In genomic region chr3:154252759-154253638, GRCh38 we compare ENCODE assay signal across 8 cellular contexts.
DNase-seq lines count a peak whose midpoint lies in the region; ATAC-seq and TF ChIP-seq lines count a peak whose summit lies in the region.

No MANE protein-coding gene starts in this region.

- intact Hi-C loops in Panc1 (cut with micrococcal nuclease; ENCODE audit: unreplicated experiment) = loop anchor here (5.0 to 10.0 kb wide), 3 partner anchors 156 to 1228 kb away; no protein-coding TSS in a partner anchor

- peak; percentile 97 for ATAC-seq in GM23338
- ATAC-seq in Panc1 = peak; percentile 96
- ATAC-seq in activated T-cell treated with anti-CD3 and anti-CD28 coated beads, Interleukin-2, amount 50 U/mL, for 72 hours (replicated peaks in 1 of 2) = peak; percentile 79

- H3K9me3 Mint-ChIP-seq in GM23338 (no peaks in the 10 kb centered on the region), neural progenitor cell (no peaks in the 10 kb centered on the region)
- H3K9me3 Mint-ChIP-seq in activated T-cell treated with anti-CD3 and anti-CD28 coated beads, Interleukin-2, amount 50 U/mL, for 72 hours = no peaks in the 10 kb centered on the region

- no peak overlapping the region for H3K9ac ChIP-seq in neural progenitor cell

- peaks cover 14% of the 10 kb centered on the region for H3K4me1 Mint-ChIP-seq in GM23338
- peaks cover 5% of the 10 kb centered on the region for H3K4me1 Mint-ChIP-seq in activated T-cell treated with anti-CD3 and anti-CD28 coated beads, Interleukin-2, amount 50 U/mL, for 72 hours (ENCODE audit: low read depth)
- peaks cover 10% of the 10 kb centered on the region for H3K4me1 Mint-ChIP-seq in neural progenitor cell

- H3K27me3 ChIP-seq in GM23338 (ENCODE audit: insufficient read depth) (no peaks in the 10 kb centered on the region), Panc1 (ENCODE audit: control insufficient read depth, insufficient read depth, low read length) (no peaks in the 10 kb centered on the region), neural progenitor cell (no peaks in the 10 kb centered on the region)

- H3K27ac Mint-ChIP-seq in GM23338 = no peak overlapping the region; the same call in 1 of the 2 replicates
- H3K27ac Mint-ChIP-seq in activated T-cell treated with anti-CD3 and anti-CD28 coated beads, Interleukin-2, amount 50 U/mL, for 72 hours = peak overlapping the region; percentile 21
- H3K27ac Mint-ChIP-seq in neural progenitor cell = no peak overlapping the region

- H3K36me3 ChIP-seq in GM23338 (ENCODE audit: insufficient read depth) = peaks cover 20% of the 10 kb centered on the region; the same call in 1 of the 2 replicates
- peaks cover 23% of the 10 kb centered on the region for H3K36me3 ChIP-seq in Panc1 (ENCODE audit: control insufficient read depth, insufficient read depth, low read length)
- no peaks in the 10 kb centered on the region for H3K36me3 ChIP-seq in neural progenitor cell

- H3K36me3 Mint-ChIP-seq in GM23338 (ENCODE audit: low read depth) (peaks cover 44% of the 10 kb centered on the region), neural progenitor cell (peaks cover 26% of the 10 kb centered on the region)
- H3K36me3 Mint-ChIP-seq in activated T-cell treated with anti-CD3 and anti-CD28 coated beads, Interleukin-2, amount 50 U/mL, for 72 hours (ENCODE audit: insufficient read depth in 2 of 2) = peaks cover 2 to 16% of the 10 kb centered on the region in 2 donors

- CTCF ChIA-PET in Panc1 (lab: Charles Lee) = interaction anchor here (0.7 kb wide), 2 partner anchors 643 to 1175 kb away, joined by 3 read pairs; no protein-coding TSS in a partner anchor

- H3K4me3 ChIP-seq in GM23338 (no peak overlapping the region), Panc1 (ENCODE audit: low read depth in 2 of 2, low read length in 2 of 2) (no peak overlapping the region), fibroblast of pulmonary artery (replicated peaks; ENCODE audit: low read depth, low read length) (no peak overlapping the region), neural progenitor cell (no peak overlapping the region)

- no peaks in the 10 kb centered on the region for H3K79me2 ChIP-seq in GM23338 (replicated peaks; ENCODE audit: insufficient read depth)
- H3K79me2 ChIP-seq in neural progenitor cell (ENCODE audit: low read depth) = no peaks in the 10 kb centered on the region

- in situ Hi-C loops in Panc1 (cut with HindIII; ENCODE audit: low pct_unique_long_range_greater_than_20kb, low sequenced_read_pairs) = no loop called here

- POLR2A ChIA-PET in Panc1 (lab: Charles Lee) = no interaction called here

- DNase-seq in ELF-1 (ENCODE audit: low read depth, low spot score) = peak; percentile 92
- DNase-seq in GM23338 (ENCODE audit: low spot score) = peak; percentile 97
- peak; percentile 76 for DNase-seq in LHCN-M2 (ENCODE audit: low read depth)
- DNase-seq in Panc1 (ENCODE audit: low read depth, low spot score) = peak; percentile 55
- peak; percentile 75 to 78 for DNase-seq in activated T-cell treated with anti-CD3 and anti-CD28 coated beads, Interleukin-2, amount 50 U/mL, for 72 hours
- peak; percentile 94 for DNase-seq in fibroblast of pulmonary artery (ENCODE audit: low read depth)
- peak; percentile 95 for DNase-seq in neural progenitor cell (ENCODE audit: low spot score)
- DNase-seq in stromal cell of bone marrow (ENCODE audit: low read depth) = peak; percentile 74

- H2AFZ ChIP-seq in GM23338 = no peak overlapping the region
- no peak overlapping the region for H2AFZ ChIP-seq in neural progenitor cell (replicated peaks)

- H4K20me1 ChIP-seq in GM23338 (replicated peaks; ENCODE audit: insufficient read depth) (no peaks in the 10 kb centered on the region), neural progenitor cell (ENCODE audit: low read depth) (peaks cover 5% of the 10 kb centered on the region)

- H3K4me3 Mint-ChIP-seq in GM23338 (no peak overlapping the region), neural progenitor cell (no peak overlapping the region)
- H3K4me3 Mint-ChIP-seq in activated T-cell treated with anti-CD3 and anti-CD28 coated beads, Interleukin-2, amount 50 U/mL, for 72 hours = no peak overlapping the region

- no peaks in the 10 kb centered on the region for H3K9me2 ChIP-seq in GM23338 (ENCODE audit: insufficient read depth)

- H3K27me3 Mint-ChIP-seq in GM23338 (ENCODE audit: insufficient read depth, low read depth, poor library complexity) (peaks cover 2% of the 10 kb centered on the region), neural progenitor cell (ENCODE audit: insufficient read depth, low read depth) (no peaks in the 10 kb centered on the region)
- no peaks in the 10 kb centered on the region for H3K27me3 Mint-ChIP-seq in activated T-cell treated with anti-CD3 and anti-CD28 coated beads, Interleukin-2, amount 50 U/mL, for 72 hours (ENCODE audit: low read depth)

- H3K4me2 ChIP-seq in GM23338 = no peak overlapping the region
- peak overlapping the region; percentile 25 for H3K4me2 ChIP-seq in neural progenitor cell

- no TSS peak for BruUV-seq in Panc1 (replicated peaks; lab: Mats Ljungman, UMichigan)

- peaks cover 17% of the 10 kb centered on the region for H3K4me1 ChIP-seq in GM23338 (ENCODE audit: insufficient read depth)
- H3K4me1 ChIP-seq in Panc1 (ENCODE audit: control insufficient read depth, insufficient read depth, low read length) = no peaks in the 10 kb centered on the region
- peaks cover 16% of the 10 kb centered on the region for H3K4me1 ChIP-seq in neural progenitor cell

- H3K9me3 ChIP-seq in Panc1 (ENCODE audit: control insufficient read depth, insufficient read depth, low read depth, low read length) (no peaks in the 10 kb centered on the region), neural progenitor cell (ENCODE audit: low read depth) (no peaks in the 10 kb centered on the region)

- H3F3A ChIP-seq in GM23338 (replicated peaks; ENCODE audit: low read depth) (no peaks in the 10 kb centered on the region; the same call in none of the 2 replicates), neural progenitor cell (ENCODE audit: low read depth) (peaks cover 17% of the 10 kb centered on the region)

- TF ChIP-seq CTCF in GM23338 (conservative IDR thresholded peaks at IDR 0.05; ENCODE audit: low read depth in 2 of 2) = peak; percentile 91 to 95
- peak; percentile 90 for TF ChIP-seq CTCF in Panc1 (IDR thresholded peaks at IDR 0.05)
- TF ChIP-seq CTCF in fibroblast of pulmonary artery (IDR thresholded peaks at IDR 0.05; ENCODE audit: low read length, missing control alignments) = peak; percentile 98
- TF ChIP-seq CTCF in neural progenitor cell (IDR thresholded peaks at IDR 0.05) = peak; percentile 96

- H3K27ac ChIP-seq in GM23338 (ENCODE audit: low read depth) (no peak overlapping the region), Panc1 (ENCODE audit: low read length) (no peak overlapping the region), neural progenitor cell (no peak overlapping the region)

TF ChIP-seq in GM23338, 12 proteins besides CTCF, POLR2A, EP300 and RAD21 (continues in another document):
- TF ChIP-seq, protein P1, sequence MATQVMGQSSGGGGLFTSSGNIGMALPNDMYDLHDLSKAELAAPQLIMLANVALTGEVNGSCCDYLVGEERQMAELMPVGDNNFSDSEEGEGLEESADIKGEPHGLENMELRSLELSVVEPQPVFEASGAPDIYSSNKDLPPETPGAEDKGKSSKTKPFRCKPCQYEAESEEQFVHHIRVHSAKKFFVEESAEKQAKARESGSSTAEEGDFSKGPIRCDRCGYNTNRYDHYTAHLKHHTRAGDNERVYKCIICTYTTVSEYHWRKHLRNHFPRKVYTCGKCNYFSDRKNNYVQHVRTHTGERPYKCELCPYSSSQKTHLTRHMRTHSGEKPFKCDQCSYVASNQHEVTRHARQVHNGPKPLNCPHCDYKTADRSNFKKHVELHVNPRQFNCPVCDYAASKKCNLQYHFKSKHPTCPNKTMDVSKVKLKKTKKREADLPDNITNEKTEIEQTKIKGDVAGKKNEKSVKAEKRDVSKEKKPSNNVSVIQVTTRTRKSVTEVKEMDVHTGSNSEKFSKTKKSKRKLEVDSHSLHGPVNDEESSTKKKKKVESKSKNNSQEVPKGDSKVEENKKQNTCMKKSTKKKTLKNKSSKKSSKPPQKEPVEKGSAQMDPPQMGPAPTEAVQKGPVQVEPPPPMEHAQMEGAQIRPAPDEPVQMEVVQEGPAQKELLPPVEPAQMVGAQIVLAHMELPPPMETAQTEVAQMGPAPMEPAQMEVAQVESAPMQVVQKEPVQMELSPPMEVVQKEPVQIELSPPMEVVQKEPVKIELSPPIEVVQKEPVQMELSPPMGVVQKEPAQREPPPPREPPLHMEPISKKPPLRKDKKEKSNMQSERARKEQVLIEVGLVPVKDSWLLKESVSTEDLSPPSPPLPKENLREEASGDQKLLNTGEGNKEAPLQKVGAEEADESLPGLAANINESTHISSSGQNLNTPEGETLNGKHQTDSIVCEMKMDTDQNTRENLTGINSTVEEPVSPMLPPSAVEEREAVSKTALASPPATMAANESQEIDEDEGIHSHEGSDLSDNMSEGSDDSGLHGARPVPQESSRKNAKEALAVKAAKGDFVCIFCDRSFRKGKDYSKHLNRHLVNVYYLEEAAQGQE (IDR thresholded peaks at IDR 0.05; ENCODE audit: unreplicated experiment) = no peak
- TF ChIP-seq STAT1 (IDR thresholded peaks at IDR 0.05; ENCODE audit: unreplicated experiment) = no peak
- no peak for TF ChIP-seq EZH2phosphoT487 (IDR thresholded peaks at IDR 0.05; ENCODE audit: unreplicated experiment)
- no peak for TF ChIP-seq CREB1 (CRISPR knock-in tag; IDR thresholded peaks at IDR 0.05; ENCODE audit: low read depth)
- TF ChIP-seq JUNB (IDR thresholded peaks at IDR 0.05; ENCODE audit: unreplicated experiment) = no peak
- no peak for TF ChIP-seq ZNF331 (CRISPR knock-in tag; IDR thresholded peaks at IDR 0.05; ENCODE audit: low read depth)
- no peak for TF ChIP-seq POLR2AphosphoS5 (IDR thresholded peaks at IDR 0.05; ENCODE audit: low read depth)
- TF ChIP-seq NANOG (IDR thresholded peaks at IDR 0.05; ENCODE audit: borderline replicate concordance) = no peak
- no peak for TF ChIP-seq EZH2 (IDR thresholded peaks at IDR 0.05; ENCODE audit: low read depth, unreplicated experiment)
